Comparison of ENCODE assay signal across 16 cellular contexts in genomic region chr15:43412096-43412495, GRCh38.
"Had no signal": no experiment of that assay in that cellular context is flagged by ENCODE, and none has a peak within 500 bp of the region (broad histone marks: within the 10 kb centered on the region; RNA-seq: fewer than 3 reads in every experiment).

No MANE protein-coding gene starts in this region.

- H2AFZ ChIP-seq: neural progenitor cell had no signal

- H3K9me3 ChIP-seq: gastrocnemius medialis, heart left ventricle, lower lobe of right lung, ovary, spleen, thoracic aorta had no signal

- H3K27me3 ChIP-seq: gastrocnemius medialis, heart left ventricle, neural progenitor cell, ovary, spleen had no signal

- DNase-seq: activated B cell treated with CpG ODN at 0.5 μM for 24 hours; activated CD4-positive, alpha-beta T cell treated with anti-CD3 and anti-CD28 coated beads, Interleukin-2, amount 10 ng/mL, durations not matched to agents 7 days and 5 days; activated CD8-positive, alpha-beta memory T cell treated with anti-CD3 and anti-CD28 coated beads for 24 hours; activated naive CD4-positive, alpha-beta T cell treated with anti-CD3 and anti-CD28 coated beads for 36 hours; amniotic stem cell; cerebellar nuclear complex; effector memory CD4-positive, alpha-beta T cell; gastrocnemius medialis; heart left ventricle; lower lobe of right lung; ovary; spleen had no signal

- ATAC-seq: gastrocnemius medialis, heart left ventricle, lower lobe of right lung, sciatic nerve had no signal

- H3K9ac ChIP-seq: neural progenitor cell had no signal

- H3K9me3 Mint-ChIP-seq: activated B cell treated with CpG ODN at 0.5 μM for 24 hours; activated CD4-positive, alpha-beta T cell treated with anti-CD3 and anti-CD28 coated beads, Interleukin-2, amount 10 ng/mL, durations not matched to agents 7 days and 5 days; activated naive CD4-positive, alpha-beta T cell treated with anti-CD3 and anti-CD28 coated beads for 36 hours; dendritic cell treated with granulocyte-macrophage colony-stimulating factor and Interleukin-4, amounts not matched to agents 40 ng/mL and 50 ng/mL, for 4 days; neural progenitor cell had no signal

- H3K4me1 ChIP-seq: gastrocnemius medialis, heart left ventricle, lower lobe of right lung, neural progenitor cell, spleen had no signal

- H3K4me1 Mint-ChIP-seq: activated B cell treated with CpG ODN at 0.5 μM for 24 hours; activated CD4-positive, alpha-beta T cell treated with anti-CD3 and anti-CD28 coated beads, Interleukin-2, amount 10 ng/mL, durations not matched to agents 7 days and 5 days; neural progenitor cell had no signal

- H3K4me3 ChIP-seq: gastrocnemius medialis, heart left ventricle, lower lobe of right lung, neural progenitor cell, ovary, spleen, thoracic aorta had no signal

- H3K4me3 Mint-ChIP-seq: activated B cell treated with CpG ODN at 0.5 μM for 24 hours; activated CD4-positive, alpha-beta T cell treated with anti-CD3 and anti-CD28 coated beads, Interleukin-2, amount 10 ng/mL, durations not matched to agents 7 days and 5 days; activated naive CD4-positive, alpha-beta T cell treated with anti-CD3 and anti-CD28 coated beads for 36 hours; dendritic cell treated with granulocyte-macrophage colony-stimulating factor and Interleukin-4, amounts not matched to agents 40 ng/mL and 50 ng/mL, for 4 days; neural progenitor cell had no signal

- H3K4me2 ChIP-seq: neural progenitor cell had no signal

- H3K36me3 ChIP-seq: ovary had no signal

- H3K27me3 Mint-ChIP-seq: activated B cell treated with CpG ODN at 0.5 μM for 24 hours; activated CD4-positive, alpha-beta T cell treated with anti-CD3 and anti-CD28 coated beads, Interleukin-2, amount 10 ng/mL, durations not matched to agents 7 days and 5 days; dendritic cell treated with granulocyte-macrophage colony-stimulating factor and Interleukin-4, amounts not matched to agents 40 ng/mL and 50 ng/mL, for 4 days had no signal

- H3K27ac ChIP-seq: gastrocnemius medialis, heart left ventricle, lower lobe of right lung, neural progenitor cell, ovary, spleen, thoracic aorta had no signal

- H3K27ac Mint-ChIP-seq: activated B cell treated with CpG ODN at 0.5 μM for 24 hours; activated CD4-positive, alpha-beta T cell treated with anti-CD3 and anti-CD28 coated beads, Interleukin-2, amount 10 ng/mL, durations not matched to agents 7 days and 5 days; activated naive CD4-positive, alpha-beta T cell treated with anti-CD3 and anti-CD28 coated beads for 36 hours; dendritic cell treated with granulocyte-macrophage colony-stimulating factor and Interleukin-4, amounts not matched to agents 40 ng/mL and 50 ng/mL, for 4 days; neural progenitor cell had no signal
